ENCODE assay signal across 1 cellular context in the genomic region with DNA sequence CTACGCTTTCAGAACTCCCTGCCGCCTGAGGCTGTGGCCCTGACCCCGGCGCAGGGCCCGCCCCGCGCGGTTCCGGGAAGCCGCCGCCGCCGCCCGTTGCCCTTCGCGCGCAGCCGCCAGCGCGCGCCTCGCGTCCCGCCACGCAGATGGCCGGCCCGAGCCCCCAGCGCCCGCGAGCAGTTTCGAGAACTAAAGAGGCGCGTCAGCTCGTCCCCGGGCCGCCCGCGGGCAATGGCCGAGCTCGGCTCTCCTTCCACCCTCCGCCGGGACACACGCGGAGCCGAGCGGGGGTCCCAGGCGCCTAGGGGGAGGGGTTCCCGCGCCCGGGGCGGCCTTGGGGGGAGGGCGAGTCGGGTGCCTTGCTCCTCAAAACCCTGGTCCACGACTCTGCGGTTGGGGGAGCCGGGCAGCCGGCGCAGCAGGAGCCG.
TF ChIP-seq lines count a peak whose summit lies in the region.

No MANE protein-coding gene starts in this region.

TF ChIP-seq in HepG2, 621 proteins besides CTCF, POLR2A, EP300 and RAD21 (continued from another document and continues in another):
- TF ChIP-seq, protein P1, sequence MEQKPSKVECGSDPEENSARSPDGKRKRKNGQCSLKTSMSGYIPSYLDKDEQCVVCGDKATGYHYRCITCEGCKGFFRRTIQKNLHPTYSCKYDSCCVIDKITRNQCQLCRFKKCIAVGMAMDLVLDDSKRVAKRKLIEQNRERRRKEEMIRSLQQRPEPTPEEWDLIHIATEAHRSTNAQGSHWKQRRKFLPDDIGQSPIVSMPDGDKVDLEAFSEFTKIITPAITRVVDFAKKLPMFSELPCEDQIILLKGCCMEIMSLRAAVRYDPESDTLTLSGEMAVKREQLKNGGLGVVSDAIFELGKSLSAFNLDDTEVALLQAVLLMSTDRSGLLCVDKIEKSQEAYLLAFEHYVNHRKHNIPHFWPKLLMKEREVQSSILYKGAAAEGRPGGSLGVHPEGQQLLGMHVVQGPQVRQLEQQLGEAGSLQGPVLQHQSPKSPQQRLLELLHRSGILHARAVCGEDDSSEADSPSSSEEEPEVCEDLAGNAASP (CRISPR knock-in tag; IDR thresholded peaks at IDR 0.05; ENCODE audit: borderline replicate concordance) = no peak
- TF ChIP-seq ZNF530 (CRISPR knock-in tag; IDR thresholded peaks at IDR 0.05; ENCODE audit: low read depth) (no peak), ZFP90 (CRISPR knock-in tag; IDR thresholded peaks at IDR 0.05; ENCODE audit: borderline replicate concordance) (no peak), NR2F2 (IDR thresholded peaks at IDR 0.05; ENCODE audit: borderline replicate concordance, low read depth) (no peak), ZNF563 (CRISPR knock-in tag; IDR thresholded peaks at IDR 0.05) (peak; percentile 6; the same call in 1 of the 2 replicates), ARID2 (CRISPR knock-in tag; IDR thresholded peaks at IDR 0.05; ENCODE audit: borderline replicate concordance) (no peak), RFXANK (CRISPR knock-in tag; IDR thresholded peaks at IDR 0.05) (no peak), NKX3-1 (CRISPR knock-in tag; IDR thresholded peaks at IDR 0.05) (no peak), NFKBIZ (CRISPR knock-in tag; IDR thresholded peaks at IDR 0.05) (no peak), NFKB2 (CRISPR knock-in tag; IDR thresholded peaks at IDR 0.05; ENCODE audit: borderline replicate concordance) (no peak), ISX (CRISPR knock-in tag; conservative IDR thresholded peaks at IDR 0.05) (no peak), HMGA1 (CRISPR knock-in tag; conservative IDR thresholded peaks at IDR 0.05) (no peak), ZNF567 (CRISPR knock-in tag; IDR thresholded peaks at IDR 0.05; ENCODE audit: borderline replicate concordance) (0 out of 2 replicates have a peak, but pooled peaks have one; percentile 58), ZNF737 (CRISPR knock-in tag; IDR thresholded peaks at IDR 0.05; ENCODE audit: borderline replicate concordance) (no peak), ZBTB38 (CRISPR knock-in tag; IDR thresholded peaks at IDR 0.05) (no peak), TCF12 (IDR thresholded peaks at IDR 0.05) (no peak), TCF12 (CRISPR knock-in tag; IDR thresholded peaks at IDR 0.05) (0 out of 2 replicates have a peak, but pooled peaks have one; percentile 33), NFIC (IDR thresholded peaks at IDR 0.05; ENCODE audit: low read length) (no peak), SMAD1 (CRISPR knock-in tag; IDR thresholded peaks at IDR 0.05; ENCODE audit: borderline replicate concordance, low read depth) (no peak), ZNF761 (CRISPR knock-in tag; conservative IDR thresholded peaks at IDR 0.05) (no peak), TBX3 (IDR thresholded peaks at IDR 0.05; ENCODE audit: borderline replicate concordance) (no peak), HDAC2 (CRISPR knock-in tag; IDR thresholded peaks at IDR 0.05) (no peak), ZNF230 (CRISPR knock-in tag; IDR thresholded peaks at IDR 0.05) (no peak), ZNF282 (IDR thresholded peaks at IDR 0.05; ENCODE audit: partially characterized antibody) (no peak), PTBP1 (IDR thresholded peaks at IDR 0.05; ENCODE audit: low read depth, low read length, poor library complexity, severe bottlenecking) (no peak), ZBTB42 (CRISPR knock-in tag; IDR thresholded peaks at IDR 0.05) (no peak), MED8 (CRISPR knock-in tag; IDR thresholded peaks at IDR 0.05; ENCODE audit: insufficient replicate concordance) (peak; percentile 14), YY1 (IDR thresholded peaks at IDR 0.05; ENCODE audit: insufficient read depth, insufficient replicate concordance, low read depth, low read length) (peak; percentile 64), ZNF768 (CRISPR knock-in tag; IDR thresholded peaks at IDR 0.05) (0 out of 2 replicates have a peak, but pooled peaks have one; percentile 14), SOX6 (IDR thresholded peaks at IDR 0.05) (no peak), SOX6 (CRISPR knock-in tag; IDR thresholded peaks at IDR 0.05) (no peak), ZNF672 (CRISPR knock-in tag; IDR thresholded peaks at IDR 0.05) (no peak), HNF4A (CRISPR knock-in tag; IDR thresholded peaks at IDR 0.05) (no peak), ZSCAN9 (CRISPR knock-in tag; IDR thresholded peaks at IDR 0.05; ENCODE audit: borderline replicate concordance) (no peak), ZNF816 (CRISPR knock-in tag; IDR thresholded peaks at IDR 0.05; ENCODE audit: borderline replicate concordance) (no peak), ZNF773 (CRISPR knock-in tag; IDR thresholded peaks at IDR 0.05; ENCODE audit: borderline replicate concordance) (no peak), ZNF616 (CRISPR knock-in tag; IDR thresholded peaks at IDR 0.05; ENCODE audit: low read depth) (no peak), GABPA (IDR thresholded peaks at IDR 0.05; ENCODE audit: low read depth, low read length) (peak; percentile 13; the same call in 1 of the 2 replicates), GABPA (CRISPR knock-in tag; IDR thresholded peaks at IDR 0.05; ENCODE audit: low read depth) (no peak), ZNF570 (CRISPR knock-in tag; IDR thresholded peaks at IDR 0.05; ENCODE audit: borderline replicate concordance) (no peak)
- TF ChIP-seq, protein P2, sequence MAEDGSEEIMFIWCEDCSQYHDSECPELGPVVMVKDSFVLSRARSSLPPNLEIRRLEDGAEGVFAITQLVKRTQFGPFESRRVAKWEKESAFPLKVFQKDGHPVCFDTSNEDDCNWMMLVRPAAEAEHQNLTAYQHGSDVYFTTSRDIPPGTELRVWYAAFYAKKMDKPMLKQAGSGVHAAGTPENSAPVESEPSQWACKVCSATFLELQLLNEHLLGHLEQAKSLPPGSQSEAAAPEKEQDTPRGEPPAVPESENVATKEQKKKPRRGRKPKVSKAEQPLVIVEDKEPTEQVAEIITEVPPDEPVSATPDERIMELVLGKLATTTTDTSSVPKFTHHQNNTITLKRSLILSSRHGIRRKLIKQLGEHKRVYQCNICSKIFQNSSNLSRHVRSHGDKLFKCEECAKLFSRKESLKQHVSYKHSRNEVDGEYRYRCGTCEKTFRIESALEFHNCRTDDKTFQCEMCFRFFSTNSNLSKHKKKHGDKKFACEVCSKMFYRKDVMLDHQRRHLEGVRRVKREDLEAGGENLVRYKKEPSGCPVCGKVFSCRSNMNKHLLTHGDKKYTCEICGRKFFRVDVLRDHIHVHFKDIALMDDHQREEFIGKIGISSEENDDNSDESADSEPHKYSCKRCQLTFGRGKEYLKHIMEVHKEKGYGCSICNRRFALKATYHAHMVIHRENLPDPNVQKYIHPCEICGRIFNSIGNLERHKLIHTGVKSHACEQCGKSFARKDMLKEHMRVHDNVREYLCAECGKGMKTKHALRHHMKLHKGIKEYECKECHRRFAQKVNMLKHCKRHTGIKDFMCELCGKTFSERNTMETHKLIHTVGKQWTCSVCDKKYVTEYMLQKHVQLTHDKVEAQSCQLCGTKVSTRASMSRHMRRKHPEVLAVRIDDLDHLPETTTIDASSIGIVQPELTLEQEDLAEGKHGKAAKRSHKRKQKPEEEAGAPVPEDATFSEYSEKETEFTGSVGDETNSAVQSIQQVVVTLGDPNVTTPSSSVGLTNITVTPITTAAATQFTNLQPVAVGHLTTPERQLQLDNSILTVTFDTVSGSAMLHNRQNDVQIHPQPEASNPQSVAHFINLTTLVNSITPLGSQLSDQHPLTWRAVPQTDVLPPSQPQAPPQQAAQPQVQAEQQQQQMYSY (CRISPR knock-in tag; IDR thresholded peaks at IDR 0.05) = no peak
- TF ChIP-seq, protein P3, sequence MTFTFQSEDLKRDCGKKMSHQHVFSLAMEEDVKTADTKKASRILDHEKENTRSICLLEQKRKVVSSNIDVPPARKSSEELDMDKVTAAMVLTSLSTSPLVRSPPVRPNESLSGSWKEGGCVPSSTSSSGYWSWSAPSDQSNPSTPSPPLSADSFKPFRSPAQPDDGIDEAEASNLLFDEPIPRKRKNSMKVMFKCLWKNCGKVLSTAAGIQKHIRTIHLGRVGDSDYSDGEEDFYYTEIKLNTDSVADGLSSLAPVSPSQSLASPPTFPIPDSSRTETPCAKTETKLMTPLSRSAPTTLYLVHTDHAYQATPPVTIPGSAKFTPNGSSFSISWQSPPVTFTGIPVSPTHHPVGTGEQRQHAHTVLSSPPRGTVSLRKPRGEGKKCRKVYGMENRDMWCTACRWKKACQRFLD (CRISPR knock-in tag; IDR thresholded peaks at IDR 0.05; ENCODE audit: borderline replicate concordance) = no peak
- TF ChIP-seq, protein P4, sequence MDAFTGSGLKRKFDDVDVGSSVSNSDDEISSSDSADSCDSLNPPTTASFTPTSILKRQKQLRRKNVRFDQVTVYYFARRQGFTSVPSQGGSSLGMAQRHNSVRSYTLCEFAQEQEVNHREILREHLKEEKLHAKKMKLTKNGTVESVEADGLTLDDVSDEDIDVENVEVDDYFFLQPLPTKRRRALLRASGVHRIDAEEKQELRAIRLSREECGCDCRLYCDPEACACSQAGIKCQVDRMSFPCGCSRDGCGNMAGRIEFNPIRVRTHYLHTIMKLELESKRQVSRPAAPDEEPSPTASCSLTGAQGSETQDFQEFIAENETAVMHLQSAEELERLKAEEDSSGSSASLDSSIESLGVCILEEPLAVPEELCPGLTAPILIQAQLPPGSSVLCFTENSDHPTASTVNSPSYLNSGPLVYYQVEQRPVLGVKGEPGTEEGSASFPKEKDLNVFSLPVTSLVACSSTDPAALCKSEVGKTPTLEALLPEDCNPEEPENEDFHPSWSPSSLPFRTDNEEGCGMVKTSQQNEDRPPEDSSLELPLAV (CRISPR knock-in tag; conservative IDR thresholded peaks at IDR 0.05; ENCODE audit: low read depth) = 0 out of 2 replicates have a peak, but pooled peaks have one; percentile 42
- TF ChIP-seq, protein P5, sequence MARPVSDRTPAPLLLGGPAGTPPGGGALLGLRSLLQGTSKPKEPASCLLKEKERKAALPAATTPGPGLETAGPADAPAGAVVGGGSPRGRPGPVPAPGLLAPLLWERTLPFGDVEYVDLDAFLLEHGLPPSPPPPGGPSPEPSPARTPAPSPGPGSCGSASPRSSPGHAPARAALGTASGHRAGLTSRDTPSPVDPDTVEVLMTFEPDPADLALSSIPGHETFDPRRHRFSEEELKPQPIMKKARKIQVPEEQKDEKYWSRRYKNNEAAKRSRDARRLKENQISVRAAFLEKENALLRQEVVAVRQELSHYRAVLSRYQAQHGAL (CRISPR knock-in tag; IDR thresholded peaks at IDR 0.05; ENCODE audit: not compliant biosample characterization) = no peak
- TF ChIP-seq, protein P6, sequence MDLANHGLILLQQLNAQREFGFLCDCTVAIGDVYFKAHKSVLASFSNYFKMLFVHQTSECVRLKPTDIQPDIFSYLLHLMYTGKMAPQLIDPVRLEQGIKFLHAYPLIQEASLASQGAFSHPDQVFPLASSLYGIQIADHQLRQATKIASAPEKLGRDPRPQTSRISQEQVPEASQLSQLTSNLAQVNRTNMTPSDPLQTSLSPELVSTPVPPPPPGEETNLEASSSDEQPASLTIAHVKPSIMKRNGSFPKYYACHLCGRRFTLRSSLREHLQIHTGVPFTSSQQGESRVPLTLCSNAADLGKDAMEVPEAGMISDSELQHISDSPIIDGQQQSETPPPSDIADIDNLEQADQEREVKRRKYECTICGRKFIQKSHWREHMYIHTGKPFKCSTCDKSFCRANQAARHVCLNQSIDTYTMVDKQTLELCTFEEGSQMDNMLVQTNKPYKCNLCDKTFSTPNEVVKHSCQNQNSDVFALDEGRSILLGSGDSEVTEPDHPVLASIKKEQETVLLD (CRISPR knock-in tag; IDR thresholded peaks at IDR 0.05; ENCODE audit: low read depth) = peak; percentile 34; the same call in 1 of the 2 replicates
- TF ChIP-seq, protein P7, sequence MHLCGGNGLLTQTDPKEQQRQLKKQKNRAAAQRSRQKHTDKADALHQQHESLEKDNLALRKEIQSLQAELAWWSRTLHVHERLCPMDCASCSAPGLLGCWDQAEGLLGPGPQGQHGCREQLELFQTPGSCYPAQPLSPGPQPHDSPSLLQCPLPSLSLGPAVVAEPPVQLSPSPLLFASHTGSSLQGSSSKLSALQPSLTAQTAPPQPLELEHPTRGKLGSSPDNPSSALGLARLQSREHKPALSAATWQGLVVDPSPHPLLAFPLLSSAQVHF (CRISPR knock-in tag; IDR thresholded peaks at IDR 0.05) = no peak
- TF ChIP-seq, protein P8, sequence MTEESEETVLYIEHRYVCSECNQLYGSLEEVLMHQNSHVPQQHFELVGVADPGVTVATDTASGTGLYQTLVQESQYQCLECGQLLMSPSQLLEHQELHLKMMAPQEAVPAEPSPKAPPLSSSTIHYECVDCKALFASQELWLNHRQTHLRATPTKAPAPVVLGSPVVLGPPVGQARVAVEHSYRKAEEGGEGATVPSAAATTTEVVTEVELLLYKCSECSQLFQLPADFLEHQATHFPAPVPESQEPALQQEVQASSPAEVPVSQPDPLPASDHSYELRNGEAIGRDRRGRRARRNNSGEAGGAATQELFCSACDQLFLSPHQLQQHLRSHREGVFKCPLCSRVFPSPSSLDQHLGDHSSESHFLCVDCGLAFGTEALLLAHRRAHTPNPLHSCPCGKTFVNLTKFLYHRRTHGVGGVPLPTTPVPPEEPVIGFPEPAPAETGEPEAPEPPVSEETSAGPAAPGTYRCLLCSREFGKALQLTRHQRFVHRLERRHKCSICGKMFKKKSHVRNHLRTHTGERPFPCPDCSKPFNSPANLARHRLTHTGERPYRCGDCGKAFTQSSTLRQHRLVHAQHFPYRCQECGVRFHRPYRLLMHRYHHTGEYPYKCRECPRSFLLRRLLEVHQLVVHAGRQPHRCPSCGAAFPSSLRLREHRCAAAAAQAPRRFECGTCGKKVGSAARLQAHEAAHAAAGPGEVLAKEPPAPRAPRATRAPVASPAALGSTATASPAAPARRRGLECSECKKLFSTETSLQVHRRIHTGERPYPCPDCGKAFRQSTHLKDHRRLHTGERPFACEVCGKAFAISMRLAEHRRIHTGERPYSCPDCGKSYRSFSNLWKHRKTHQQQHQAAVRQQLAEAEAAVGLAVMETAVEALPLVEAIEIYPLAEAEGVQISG (CRISPR knock-in tag; IDR thresholded peaks at IDR 0.05) = no peak
- TF ChIP-seq, protein P9, sequence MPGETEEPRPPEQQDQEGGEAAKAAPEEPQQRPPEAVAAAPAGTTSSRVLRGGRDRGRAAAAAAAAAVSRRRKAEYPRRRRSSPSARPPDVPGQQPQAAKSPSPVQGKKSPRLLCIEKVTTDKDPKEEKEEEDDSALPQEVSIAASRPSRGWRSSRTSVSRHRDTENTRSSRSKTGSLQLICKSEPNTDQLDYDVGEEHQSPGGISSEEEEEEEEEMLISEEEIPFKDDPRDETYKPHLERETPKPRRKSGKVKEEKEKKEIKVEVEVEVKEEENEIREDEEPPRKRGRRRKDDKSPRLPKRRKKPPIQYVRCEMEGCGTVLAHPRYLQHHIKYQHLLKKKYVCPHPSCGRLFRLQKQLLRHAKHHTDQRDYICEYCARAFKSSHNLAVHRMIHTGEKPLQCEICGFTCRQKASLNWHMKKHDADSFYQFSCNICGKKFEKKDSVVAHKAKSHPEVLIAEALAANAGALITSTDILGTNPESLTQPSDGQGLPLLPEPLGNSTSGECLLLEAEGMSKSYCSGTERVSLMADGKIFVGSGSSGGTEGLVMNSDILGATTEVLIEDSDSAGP (CRISPR knock-in tag; IDR thresholded peaks at IDR 0.05; ENCODE audit: borderline replicate concordance) = no peak
- TF ChIP-seq, protein P10, sequence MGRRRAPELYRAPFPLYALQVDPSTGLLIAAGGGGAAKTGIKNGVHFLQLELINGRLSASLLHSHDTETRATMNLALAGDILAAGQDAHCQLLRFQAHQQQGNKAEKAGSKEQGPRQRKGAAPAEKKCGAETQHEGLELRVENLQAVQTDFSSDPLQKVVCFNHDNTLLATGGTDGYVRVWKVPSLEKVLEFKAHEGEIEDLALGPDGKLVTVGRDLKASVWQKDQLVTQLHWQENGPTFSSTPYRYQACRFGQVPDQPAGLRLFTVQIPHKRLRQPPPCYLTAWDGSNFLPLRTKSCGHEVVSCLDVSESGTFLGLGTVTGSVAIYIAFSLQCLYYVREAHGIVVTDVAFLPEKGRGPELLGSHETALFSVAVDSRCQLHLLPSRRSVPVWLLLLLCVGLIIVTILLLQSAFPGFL (CRISPR knock-in tag; IDR thresholded peaks at IDR 0.05) = no peak
